In genomic region chr3:52014613-52015012, GRCh38 we compare ENCODE assay signal across 1 cellular context.
TF ChIP-seq lines count a peak whose summit lies in the region.

No MANE protein-coding gene starts in this region.

TF ChIP-seq in K562, 482 proteins besides CTCF, POLR2A, EP300 and RAD21:
- TF ChIP-seq CXXC5 (CRISPR knock-in tag; IDR thresholded peaks at IDR 0.05) (peak; percentile 41; the same call in 1 of the 2 replicates), NBN (IDR thresholded peaks at IDR 0.05; ENCODE audit: low read depth) (no peak), ZNF592 (IDR thresholded peaks at IDR 0.05) (0 out of 2 replicates have a peak, but pooled peaks have one; percentile 55), MNT (conservative IDR thresholded peaks at IDR 0.05) (0 out of 4 replicates have a peak, but pooled peaks of 1 of the 2 experiments have one; percentile 19), ZBTB43 (CRISPR knock-in tag; IDR thresholded peaks at IDR 0.05) (no peak), MAZ (CRISPR knock-in tag; conservative IDR thresholded peaks at IDR 0.05 in 1 of 2, IDR thresholded peaks at IDR 0.05 in 1 of 2) (0 out of 4 replicates have a peak, but pooled peaks of 1 of the 2 experiments have one; percentile 28), ZNF354B (CRISPR knock-in tag; IDR thresholded peaks at IDR 0.05) (no peak), USF1 (CRISPR knock-in tag; IDR thresholded peaks at IDR 0.05) (0 out of 2 replicates have a peak, but pooled peaks have one; percentile 18), GABPA (tag; conservative IDR thresholded peaks at IDR 0.05; ENCODE audit: low read depth) (0 out of 2 replicates have a peak, but pooled peaks have one; percentile 30), L3MBTL2 (IDR thresholded peaks at IDR 0.05) (peak; percentile 43; the same call in 1 of the 2 replicates), E2F6 (IDR thresholded peaks at IDR 0.05; ENCODE audit: borderline replicate concordance in 1 of 2, extremely low read depth in 1 of 2, insufficient read depth in 1 of 2, insufficient read length in 1 of 2, low read depth in 1 of 2, low read length in 1 of 2, poor library complexity in 1 of 2, severe bottlenecking in 1 of 2) (peak in 1 of 2 experiments; percentile 16), TEAD2 (tag; IDR thresholded peaks at IDR 0.05) (no peak), SPI1 (IDR thresholded peaks at IDR 0.05; ENCODE audit: borderline replicate concordance, low read depth, low read length) (0 out of 2 replicates have a peak, but pooled peaks have one; percentile 19), CTBP1 (IDR thresholded peaks at IDR 0.05; ENCODE audit: borderline replicate concordance) (peak; percentile 25; the same call in 1 of the 2 replicates), CEBPZ (IDR thresholded peaks at IDR 0.05; ENCODE audit: borderline replicate concordance, low read depth, low read length) (no peak), CTCFL (IDR thresholded peaks at IDR 0.05; ENCODE audit: borderline replicate concordance, insufficient read depth, low read depth, low read length, poor library complexity, severe bottlenecking) (peak; percentile 55), BRF1 (IDR thresholded peaks at IDR 0.05; ENCODE audit: borderline replicate concordance, extremely low read depth, insufficient read length) (no peak), E2F1 (CRISPR knock-in tag; IDR thresholded peaks at IDR 0.05) (no peak)
TF ChIP-seq in K562: peak in this region for 11.
